8 cellular contexts compared by ENCODE assay signal in the genomic region with DNA sequence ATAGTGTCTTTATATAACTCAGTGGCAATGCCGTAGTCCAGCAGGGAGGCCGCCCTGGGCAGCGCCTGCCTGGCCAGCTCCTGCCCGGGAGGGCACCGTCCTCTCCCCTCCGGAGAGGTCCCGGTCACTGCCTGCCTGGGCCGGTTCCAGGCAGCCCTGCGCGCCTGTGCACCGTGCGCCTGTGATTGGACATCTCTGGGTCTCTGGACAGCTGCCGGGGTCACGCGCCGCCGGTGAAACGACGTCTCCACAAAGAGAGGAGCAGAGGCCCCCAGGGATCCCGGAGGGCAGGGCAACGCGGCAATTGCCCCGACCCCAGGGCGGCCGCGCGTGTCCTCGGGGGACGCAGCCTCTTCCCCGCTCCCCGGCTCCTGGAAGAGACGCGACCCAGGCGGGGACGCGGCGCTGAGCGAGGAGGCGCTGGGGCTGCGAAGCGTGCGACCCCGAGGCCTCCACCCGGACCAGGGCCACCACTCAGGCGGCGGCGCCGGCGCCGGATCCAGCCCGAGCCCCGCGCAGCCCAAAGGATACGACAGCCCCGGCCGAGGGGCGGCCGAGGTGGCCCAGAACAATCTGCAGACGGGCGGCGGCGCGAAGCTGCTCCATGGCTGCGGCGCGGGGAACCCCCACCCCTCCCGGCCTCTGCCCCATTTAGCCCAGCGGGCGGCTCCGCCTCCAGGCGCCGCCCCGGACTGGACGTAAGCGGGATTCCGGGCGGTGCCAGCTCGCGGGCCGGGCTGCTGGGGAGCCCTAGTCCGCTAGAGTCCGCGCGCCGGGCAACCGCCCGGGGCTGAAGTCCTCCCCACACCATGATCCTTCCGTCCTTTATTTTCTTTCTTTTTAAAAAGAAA. TPM values are rescaled to one million over a fixed set of nuclear protein-coding genes. Genes with fewer than 3 reads are reported as not detected.
DNase-seq lines count a peak whose midpoint lies in the region; ATAC-seq and TF ChIP-seq lines count a peak whose summit lies in the region.

TSS of gene PHYH (minus strand) at position 628 of the 851 bp plus-strand sequence. CDS start at position 606, 22 bp downstream.

- H3K4me1 ChIP-seq in neural progenitor cell (peaks cover 10% of the 10 kb centered on the region), stomach (peaks cover 0 to 39% (median 25%) of the 10 kb centered on the region in 4 donors)

- no peaks in the 10 kb centered on the region for H3K36me3 Mint-ChIP-seq in neural progenitor cell

- no peaks in the 10 kb centered on the region for H3K79me2 ChIP-seq in neural progenitor cell (ENCODE audit: low read depth)

- H2AFZ ChIP-seq in neural progenitor cell (replicated peaks) = peak within 1 kb of the TSS; percentile 78

- peak; percentile 33 for DNase-seq in DMS79 (lab: John Stamatoyannopoulos, UW)
- DNase-seq in HuH-7.5 (ENCODE audit: low spot score) = peak; percentile 80
- peak; percentile 53 for DNase-seq in SHP77 treated with DMSO at 0.1 percent for 48 hours (lab: John Stamatoyannopoulos, UW)
- peak; percentile 68 for DNase-seq in activated gamma-delta T cell treated with anti-CD3 and anti-CD28 coated beads, Interleukin-2, amount 50 U/mL, for 16 hours (ENCODE audit: low read depth)
- DNase-seq in foreskin fibroblast = peak; percentile 87 to 96
- DNase-seq in neural progenitor cell (ENCODE audit: low spot score) = peak; percentile 89
- peak; percentile 94 for DNase-seq in stomach

- peaks cover 7% of the 10 kb centered on the region for H3K27me3 ChIP-seq in neural progenitor cell
- no peaks in the 10 kb centered on the region for H3K27me3 ChIP-seq in stomach

- TF ChIP-seq CTCF in foreskin fibroblast (IDR thresholded peaks at IDR 0.05; ENCODE audit: low read depth, low read length) = no peak
- TF ChIP-seq CTCF in neural progenitor cell (IDR thresholded peaks at IDR 0.05) = no peak
- TF ChIP-seq CTCF in stomach (IDR thresholded peaks at IDR 0.05) = peak in 2 of 7 experiments; percentile 4 to 18

- H3K9me3 Mint-ChIP-seq in neural progenitor cell = no peaks in the 10 kb centered on the region

- no peaks in the 10 kb centered on the region for H3K36me3 ChIP-seq in neural progenitor cell
- H3K36me3 ChIP-seq in stomach = peaks cover 0 to 12% (median 7%) of the 10 kb centered on the region in 4 donors

- H4K20me1 ChIP-seq in neural progenitor cell (ENCODE audit: low read depth) = no peaks in the 10 kb centered on the region

- H3K27me3 Mint-ChIP-seq in neural progenitor cell (ENCODE audit: insufficient read depth, low read depth) = peaks cover 2% of the 10 kb centered on the region

- H3K27ac Mint-ChIP-seq in neural progenitor cell = peak within 1 kb of the TSS; percentile 40

- peaks cover 21% of the 10 kb centered on the region for H3F3A ChIP-seq in neural progenitor cell (ENCODE audit: low read depth)

- H3K4me3 Mint-ChIP-seq in neural progenitor cell = peak within 1 kb of the TSS; percentile 88

- TF ChIP-seq POLR2A in stomach (IDR thresholded peaks at IDR 0.05) = peak in 1 of 4 donors; percentile 34

- ATAC-seq in GM21447 (IDR thresholded peaks at IDR 0.05; ENCODE audit: unreplicated experiment) = peak; percentile 49

- H3K4me3 ChIP-seq in foreskin fibroblast (ENCODE audit: low read depth in 1 of 2, low read length in 2 of 2) (peak within 1 kb of the TSS; percentile 61 to 69), neural progenitor cell (peak within 1 kb of the TSS; percentile 52), stomach (peak within 1 kb of the TSS; percentile 73 to 91 (median 80))

- peak; percentile 26 for TF ChIP-seq EP300 in stomach (IDR thresholded peaks at IDR 0.05)

- no peaks in the 10 kb centered on the region for H3K9me3 ChIP-seq in neural progenitor cell (ENCODE audit: low read depth)
- H3K9me3 ChIP-seq in stomach = no peaks in the 10 kb centered on the region

- H3K4me2 ChIP-seq in neural progenitor cell = peak within 1 kb of the TSS; percentile 78

- peaks cover 17% of the 10 kb centered on the region for H3K4me1 Mint-ChIP-seq in neural progenitor cell

- H3K27ac ChIP-seq in neural progenitor cell = no peak within 1 kb of the TSS
- H3K27ac ChIP-seq in stomach = peak within 1 kb of the TSS; percentile 98 to 100 (median 98)

- no peak within 1 kb of the TSS for H3K9ac ChIP-seq in neural progenitor cell

- intact Hi-C loops in stomach (cut with DNase I; ENCODE audit: low total_unique reads) = loop anchor here (10.0 kb wide), 1 partner anchor 135 kb away; the partner anchor contains the start of gene MCM10

- WGBS in stomach, 5 donors = 0 to 2% (median 1%) methylated on average over 54 to 88 of the region's 88 CpGs

RNA-seq across cellular contexts. Expression of gene PHYH, which starts in this region (rescaled TPM):
- 14.6 and 22.2 TPM in 2 replicates for total RNA-seq in neural progenitor cell (ENCODE audit: low replicate concordance)
- 10 to 100 TPM in 2 of 5 donors, 1 to 10 TPM in 2, under 1 TPM in 1; 0.58 to 20.9 (median 9.6) TPM for total RNA-seq in stomach
- 10 to 100 TPM; 19.3 to 65.5 (median 34.4) TPM for polyA plus RNA-seq in stomach

Comparison
In these comparisons a context has a peak if more than half of its experiments do, and no peak if none do; other contexts are left out.
1. DNase-seq: peak in every context shown above with its lines; median percentile 94 in stomach; 92 in foreskin fibroblast; 89 in neural progenitor cell; 80 in HuH-7.5; 68 in activated gamma-delta T cell treated with anti-CD3 and anti-CD28 coated beads, Interleukin-2, amount 50 U/mL, for 16 hours; 53 in SHP77 treated with DMSO at 0.1 percent for 48 hours; 33 in DMS79.